1 cellular context compared by ENCODE assay signal in genomic region chr19:12825259-12826131, GRCh38.
TF ChIP-seq lines count a peak whose summit lies in the region.

No MANE protein-coding gene starts in this region.

TF ChIP-seq in SK-N-SH, 30 proteins besides CTCF, POLR2A, EP300 and RAD21 (continued from another document):
- no peak for TF ChIP-seq USF2 (IDR thresholded peaks at IDR 0.05; ENCODE audit: borderline replicate concordance, low read depth, low read length)
